In the genomic region with DNA sequence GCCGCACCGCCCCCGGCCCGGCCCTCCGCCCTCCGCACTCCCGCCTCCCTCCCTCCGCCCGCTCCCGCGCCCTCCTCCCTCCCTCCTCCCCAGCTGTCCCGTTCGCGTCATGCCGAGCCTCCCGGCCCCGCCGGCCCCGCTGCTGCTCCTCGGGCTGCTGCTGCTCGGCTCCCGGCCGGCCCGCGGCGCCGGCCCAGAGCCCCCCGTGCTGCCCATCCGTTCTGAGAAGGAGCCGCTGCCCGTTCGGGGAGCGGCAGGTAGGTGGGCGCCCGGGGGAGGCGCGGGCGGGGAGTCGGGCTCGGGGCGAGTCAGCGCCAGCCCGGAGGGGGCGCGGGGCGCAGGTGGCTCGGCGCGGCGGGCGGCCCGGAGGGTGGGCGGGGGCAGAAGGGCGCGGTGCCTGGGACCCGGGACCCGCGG, we compare ENCODE assay signal across 8 cellular contexts. TPM values are rescaled to one million over a fixed set of nuclear protein-coding genes. Genes with fewer than 3 reads are reported as not detected.
DNase-seq lines count a peak whose midpoint lies in the region; ATAC-seq and TF ChIP-seq lines count a peak whose summit lies in the region.

No MANE protein-coding gene starts in this region.

- H3K27me3 Mint-ChIP-seq in activated B cell treated with CpG ODN at 0.5 μM for 24 hours, result peaks cover 65% of the 10 kb centered on the region
- peaks cover 51% of the 10 kb centered on the region for H3K27me3 Mint-ChIP-seq in nephron progenitor cell (ENCODE audit: low read depth, poor library complexity)

- TF ChIP-seq CTCF in activated B cell treated with CpG ODN at 0.5 μM for 24 hours (IDR thresholded peaks at IDR 0.05), result no peak
- no peak for TF ChIP-seq CTCF in foreskin fibroblast (IDR thresholded peaks at IDR 0.05; ENCODE audit: low read depth, low read length)
- no peak for TF ChIP-seq CTCF in nephron progenitor cell (IDR thresholded peaks at IDR 0.05)

- H3K9me3 Mint-ChIP-seq in activated B cell treated with CpG ODN at 0.5 μM for 24 hours (no peaks in the 10 kb centered on the region), nephron progenitor cell (no peaks in the 10 kb centered on the region)

- DNase-seq in stimulated activated CD4-positive, alpha-beta T cell treated with anti-CD3 and anti-CD28 coated beads, Interleukin-4, amount 100 ng/mL, for 1 hour, result peak; percentile 34
- DNase-seq in stimulated activated CD4-positive, alpha-beta T cell treated with anti-CD3 and anti-CD28 coated beads, Interleukin-1b, Interleukin-23, amount 100 ng/mL, for 48 hours, result no peak
- DNase-seq in activated B cell treated with CpG ODN at 0.5 μM for 24 hours (peak; percentile 25), foreskin fibroblast (peak; percentile 32 to 74), nephron progenitor cell (peak; percentile 81)

- H3K27ac Mint-ChIP-seq in activated B cell treated with CpG ODN at 0.5 μM for 24 hours (no peak overlapping the region), nephron progenitor cell (no peak overlapping the region)

- H3K36me3 Mint-ChIP-seq in activated B cell treated with CpG ODN at 0.5 μM for 24 hours (ENCODE audit: low read depth) (no peaks in the 10 kb centered on the region), nephron progenitor cell (ENCODE audit: low read depth) (peaks cover 2% of the 10 kb centered on the region)

- H3K4me1 Mint-ChIP-seq in activated B cell treated with CpG ODN at 0.5 μM for 24 hours (peaks cover 17% of the 10 kb centered on the region), nephron progenitor cell (peaks cover 39% of the 10 kb centered on the region)

- intact Hi-C loops in activated B cell treated with CpG ODN at 0.5 μM for 24 hours (cut with micrococcal nuclease), result no loop called here

- ATAC-seq in activated B cell treated with CpG ODN at 0.5 μM for 24 hours (ENCODE audit: low read depth) (peak; percentile 35), HG02870 (IDR thresholded peaks at IDR 0.05; ENCODE audit: unreplicated experiment) (no peak), GM21515 (IDR thresholded peaks at IDR 0.05; ENCODE audit: unreplicated experiment) (no peak), GM19324 (IDR thresholded peaks at IDR 0.05; ENCODE audit: low FRiP score, unreplicated experiment) (no peak)

- H3K4me3 ChIP-seq in foreskin fibroblast (ENCODE audit: low read depth in 1 of 2, low read length in 2 of 2), result peak overlapping the region; percentile 29 to 49

- no peak overlapping the region for H3K4me3 Mint-ChIP-seq in activated B cell treated with CpG ODN at 0.5 μM for 24 hours
- no peak overlapping the region for H3K4me3 Mint-ChIP-seq in nephron progenitor cell

- CTCF ChIA-PET in activated B cell treated with CpG ODN at 0.5 μM for 24 hours (lab: Charles Lee), result no interaction called here

- POLR2A ChIA-PET in activated B cell treated with CpG ODN at 0.5 μM for 24 hours (lab: Charles Lee), result interaction anchor here (0.6 kb wide), 1 partner anchor 29 kb away, joined by 3 read pairs; no protein-coding TSS in a partner anchor

RNA-seq across cellular contexts. Expression of gene CHRD, which starts 0.4 kb away (rescaled TPM):
- not detected in 2 replicates for total RNA-seq in activated B cell treated with CpG ODN at 0.5 μM for 24 hours

RNA-seq across cellular contexts. Expression of gene THPO, which starts 2.2 kb away (rescaled TPM):
- total RNA-seq in activated B cell treated with CpG ODN at 0.5 μM for 24 hours, result not detected in 2 replicates

RNA-seq across cellular contexts. Expression of gene POLR2H, which starts 18.7 kb away (rescaled TPM):
- total RNA-seq in activated B cell treated with CpG ODN at 0.5 μM for 24 hours, result 49.3 and 60.5 TPM in 2 replicates

RNA-seq across cellular contexts. Expression of gene CLCN2, which starts 18.8 kb away (rescaled TPM):
- total RNA-seq in activated B cell treated with CpG ODN at 0.5 μM for 24 hours, result 3.4 and 3.5 TPM in 2 replicates

RNA-seq across cellular contexts. Expression of gene FAM131A, which starts 42.8 kb away (rescaled TPM):
- total RNA-seq in activated B cell treated with CpG ODN at 0.5 μM for 24 hours, result 4.5 and 5.3 TPM in 2 replicates
